17 cellular contexts compared by ENCODE assay signal in the genomic region with DNA sequence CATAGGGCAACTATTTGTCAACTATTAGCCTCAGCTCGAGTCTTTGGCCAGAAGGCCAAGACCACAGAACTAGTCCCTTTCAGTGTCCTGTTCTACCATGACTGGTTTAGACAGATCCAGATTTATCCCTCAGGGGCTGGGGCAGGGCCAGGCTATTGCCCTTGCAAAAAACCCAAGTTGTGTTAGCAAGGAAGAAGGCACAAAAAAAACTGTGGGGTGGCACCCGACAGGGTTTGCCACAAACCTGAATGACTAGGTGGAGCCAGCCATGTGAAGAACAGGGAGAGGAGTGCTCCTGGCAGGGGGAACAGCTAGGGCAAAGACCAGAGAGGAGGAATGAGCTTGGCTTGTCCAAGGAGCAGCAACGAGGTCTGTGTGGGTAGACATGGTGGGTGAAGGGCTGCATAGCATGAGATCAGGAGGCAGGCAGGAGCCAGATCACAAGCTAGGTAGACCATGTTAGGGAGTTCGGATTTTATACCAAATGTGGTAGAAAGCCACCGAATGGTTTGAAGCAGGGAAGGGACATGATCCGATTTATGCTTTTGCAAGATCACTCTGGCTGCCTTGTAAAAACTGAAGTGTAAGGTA. TPM values are rescaled to one million over a fixed set of nuclear protein-coding genes. Genes with fewer than 3 reads are reported as not detected.
"Had no signal": no experiment of that assay in that cellular context is flagged by ENCODE, and none has a peak within 500 bp of the region (broad histone marks: within the 10 kb centered on the region; RNA-seq: fewer than 3 reads in every experiment).

No MANE protein-coding gene starts in this region.

- H3K4me3 Mint-ChIP-seq: activated CD8-positive, alpha-beta memory T cell treated with anti-CD3 and anti-CD28 coated beads, Interleukin-2, amount 10 ng/mL, durations not matched to agents 7 days and 5 days; activated T-cell treated with anti-CD3 and anti-CD28 coated beads, Interleukin-2, amount 50 U/mL, for 72 hours; T-helper 2 cell treated with Interferon-gamma antibody and Interleukin-4, amounts not matched to agents 5 μg/mL and 100 μg/mL, for 36 hours had no signal

- H3K9me3 ChIP-seq: ascending aorta, pancreas, tibial artery had no signal

- H3K27ac ChIP-seq: ascending aorta, pancreas, tibial artery had no signal

- H3K36me3 ChIP-seq: ascending aorta, pancreas, tibial artery had no signal

- H3K36me3 Mint-ChIP-seq: activated CD8-positive, alpha-beta memory T cell treated with anti-CD3 and anti-CD28 coated beads, Interleukin-2, amount 10 ng/mL, durations not matched to agents 7 days and 5 days; naive B cell had no signal

- H3K4me3 ChIP-seq: ascending aorta, pancreas, tibial artery had no signal

- H3K9me3 Mint-ChIP-seq: activated T-cell treated with anti-CD3 and anti-CD28 coated beads, Interleukin-2, amount 50 U/mL, for 72 hours; naive B cell; T-helper 2 cell treated with Interferon-gamma antibody and Interleukin-4, amounts not matched to agents 5 μg/mL and 100 μg/mL, for 36 hours had no signal

- H3K4me1 ChIP-seq: ascending aorta, pancreas, tibial artery had no signal

- ATAC-seq: activated CD4-positive, CD25-positive, alpha-beta regulatory T cell treated with anti-CD3 and anti-CD28 coated beads, Interleukin-2, amount 50 U/mL, for 24 hours; activated CD8-positive, alpha-beta memory T cell treated with anti-CD3 and anti-CD28 coated beads, Interleukin-2, amount 10 ng/mL, durations not matched to agents 7 days and 5 days; activated T-cell treated with anti-CD3 and anti-CD28 coated beads, Interleukin-2, amount 50 U/mL, for 72 hours had no signal

- DNase-seq: activated CD4-positive, alpha-beta T cell treated with anti-CD3 and anti-CD28 coated beads, Interleukin-2, amount 50 U/mL, for 48 hours; activated CD8-positive, alpha-beta memory T cell treated with anti-CD3 and anti-CD28 coated beads, Interleukin-2, amount 10 ng/mL, durations not matched to agents 7 days and 5 days; activated naive CD4-positive, alpha-beta T cell; activated T-cell treated with anti-CD3 and anti-CD28 coated beads, Interleukin-2, amount 50 U/mL, for 72 hours; effector CD4-positive, alpha-beta T cell; islet precursor cell; naive B cell; pancreas; SIG-M5; tibial artery had no signal

- H3K4me1 Mint-ChIP-seq: naive B cell had no signal

- H3K27me3 ChIP-seq: ascending aorta, pancreas had no signal

RNA-seq across cellular contexts. Expression of a gene that starts 4.3 kb away (rescaled TPM):
- total RNA-seq: activated CD8-positive, alpha-beta memory T cell treated with anti-CD3 and anti-CD28 coated beads, Interleukin-2, amount 10 ng/mL, durations not matched to agents 7 days and 5 days; ascending aorta; cardiac septum; glomerular endothelial cell; renal cortical epithelial cell; skeletal muscle tissue had no signal
- polyA plus RNA-seq: pancreas had no signal

RNA-seq across cellular contexts. Expression of a gene that starts 4.4 kb away (rescaled TPM):
- total RNA-seq: skeletal muscle tissue had no signal
